8 cellular contexts compared by ENCODE assay signal in genomic region chr19:10544242-10544752, GRCh38. TPM values are rescaled to one million over a fixed set of nuclear protein-coding genes. Genes with fewer than 3 reads are reported as not detected.
DNase-seq lines count a peak whose midpoint lies in the region; ATAC-seq and TF ChIP-seq lines count a peak whose summit lies in the region.

No MANE protein-coding gene starts in this region.

- POLR2A ChIA-PET in WTC11 (lab: Charles Lee), result no interaction called here

- H3K27me3 Mint-ChIP-seq in HFFc6 (ENCODE audit: insufficient read depth), result peaks cover 5% of the 10 kb centered on the region
- peaks cover 2% of the 10 kb centered on the region; the same call in 1 of the 2 replicates for H3K27me3 Mint-ChIP-seq in WTC11 (ENCODE audit: low read depth)

- no peaks in the 10 kb centered on the region for H3K36me3 ChIP-seq in parathyroid adenoma (ENCODE audit: control insufficient read depth, insufficient read depth, low read length)

- H3K27ac Mint-ChIP-seq in HFFc6 (peak overlapping the region; percentile 72), WTC11 (peak overlapping the region; percentile 65; the same call in 1 of the 2 replicates)

- H2AFZ ChIP-seq in parathyroid adenoma, result peak overlapping the region; percentile 95

- peaks cover 8% of the 10 kb centered on the region for H3K4me1 Mint-ChIP-seq in HFFc6 (ENCODE audit: low read depth)
- H3K4me1 Mint-ChIP-seq in WTC11, result peaks cover 4% of the 10 kb centered on the region; the same call in 1 of the 2 replicates

- H3K4me2 ChIP-seq in parathyroid adenoma (ENCODE audit: low read length), result peak overlapping the region; percentile 94

- H3K36me3 Mint-ChIP-seq in HFFc6 (ENCODE audit: low read depth), result no peaks in the 10 kb centered on the region; the same call in 1 of the 2 replicates
- peaks cover 18% of the 10 kb centered on the region for H3K36me3 Mint-ChIP-seq in WTC11

- TF ChIP-seq CTCF in HFFc6 (IDR thresholded peaks at IDR 0.05), result no peak
- no peak for TF ChIP-seq CTCF in WTC11 (IDR thresholded peaks at IDR 0.05)
- TF ChIP-seq CTCF in fibroblast of the aortic adventitia (IDR thresholded peaks at IDR 0.05; ENCODE audit: insufficient read depth, low read length), result no peak
- no peak for TF ChIP-seq CTCF in parathyroid adenoma (IDR thresholded peaks at IDR 0.05)

- no peaks in the 10 kb centered on the region for H3K9me3 ChIP-seq in parathyroid adenoma (ENCODE audit: control insufficient read depth, low read length)

- ATAC-seq in WTC11 (no peak), HG02870 (IDR thresholded peaks at IDR 0.05; ENCODE audit: unreplicated experiment) (no peak), HG02763 (IDR thresholded peaks at IDR 0.05; ENCODE audit: unreplicated experiment) (no peak)

- H3K4me3 Mint-ChIP-seq in HFFc6 (peak overlapping the region; percentile 93), WTC11 (peak overlapping the region; percentile 83)

- H3K27me3 ChIP-seq in parathyroid adenoma (ENCODE audit: control insufficient read depth, insufficient read depth, low read length), result no peaks in the 10 kb centered on the region

- peaks cover 13% of the 10 kb centered on the region for H3K79me2 ChIP-seq in parathyroid adenoma

- H3K27ac ChIP-seq in parathyroid adenoma, result peak overlapping the region; percentile 88

- peak; percentile 37 for DNase-seq in COLO668 (lab: John Stamatoyannopoulos, UW; ENCODE audit: unreplicated experiment)
- DNase-seq in HFFc6, result no peak
- no peak for DNase-seq in WTC11 (ENCODE audit: low spot score)
- DNase-seq in fibroblast of the aortic adventitia (ENCODE audit: low read depth), result no peak
- no peak for DNase-seq in HPDE6-E6E7 (ENCODE audit: extremely low spot score)

- H3K9me3 Mint-ChIP-seq in HFFc6 (no peaks in the 10 kb centered on the region), WTC11 (no peaks in the 10 kb centered on the region)

- H3K4me3 ChIP-seq in fibroblast of the aortic adventitia (ENCODE audit: low read depth, low read length), result peak overlapping the region; percentile 81
- H3K4me3 ChIP-seq in parathyroid adenoma (ENCODE audit: low read depth, low read length), result peak overlapping the region; percentile 79

- CTCF ChIA-PET in WTC11 (lab: Charles Lee), result interaction anchor here (5.8 kb wide), 1 partner anchor 156 kb away, joined by 51 read pairs; the partner anchor contains the start of gene QTRT1

- H3K4me1 ChIP-seq in parathyroid adenoma, result peaks cover 7% of the 10 kb centered on the region

- H3K9ac ChIP-seq in parathyroid adenoma, result peak overlapping the region; percentile 91

TF ChIP-seq in WTC11, 78 proteins besides CTCF, POLR2A, EP300 and RAD21:
- TF ChIP-seq ZNF512 (CRISPR knock-in tag; IDR thresholded peaks at IDR 0.05; ENCODE audit: borderline replicate concordance) (no peak), ATF3 (CRISPR knock-in tag; conservative IDR thresholded peaks at IDR 0.05) (no peak), SOX15 (CRISPR knock-in tag; IDR thresholded peaks at IDR 0.05) (no peak), ESRRA (CRISPR knock-in tag; IDR thresholded peaks at IDR 0.05; ENCODE audit: borderline replicate concordance) (peak; percentile 96), GTF2I (CRISPR knock-in tag; conservative IDR thresholded peaks at IDR 0.05) (peak; percentile 84; the same call in 1 of the 2 replicates), FOXJ3 (CRISPR knock-in tag; IDR thresholded peaks at IDR 0.05; ENCODE audit: borderline replicate concordance) (no peak), MYBL2 (CRISPR knock-in tag; IDR thresholded peaks at IDR 0.05) (no peak), ELF4 (CRISPR knock-in tag; IDR thresholded peaks at IDR 0.05; ENCODE audit: low read depth) (no peak), FOXK1 (CRISPR knock-in tag; IDR thresholded peaks at IDR 0.05) (0 out of 2 replicates have a peak, but pooled peaks have one; percentile 11), EMX1 (CRISPR knock-in tag; IDR thresholded peaks at IDR 0.05) (no peak), ZNF396 (CRISPR knock-in tag; IDR thresholded peaks at IDR 0.05; ENCODE audit: borderline replicate concordance) (no peak)
TF ChIP-seq in WTC11: peak in this region for 3.

RNA-seq across cellular contexts. Expression of gene ATG4D, which starts 0.6 kb away (rescaled TPM):
- total RNA-seq in HFFc6 (2021; fragmentation: NEBNext Ultra II Directional; extraction: Animal tissue kit (Norgen Biotek cat#: 25700)), result 10 to 100 TPM; 19.4 to 24.5 (median 22.5) TPM
- total RNA-seq in WTC11 (2021) (50.3 to 59.4 TPM (median 53.8 TPM) in 3 replicates), fibroblast of the aortic adventitia (ENCODE audit: low replicate concordance) (6.3 and 11.4 TPM in 2 replicates)

RNA-seq across cellular contexts. Expression of gene KRI1, which starts 21.5 kb away (rescaled TPM):
- total RNA-seq in HFFc6 (2021; fragmentation: NEBNext Ultra II Directional; extraction: Animal tissue kit (Norgen Biotek cat#: 25700)), result 10 to 100 TPM; 12.8 to 20.2 (median 17.5) TPM
- total RNA-seq in WTC11 (2021) (43.6 to 50.9 TPM (median 49.3 TPM) in 3 replicates), fibroblast of the aortic adventitia (ENCODE audit: low replicate concordance) (11.1 and 25.0 TPM in 2 replicates)

RNA-seq across cellular contexts. Expression of gene CDKN2D, which starts 24.5 kb away (rescaled TPM):
- total RNA-seq in HFFc6 (2021; fragmentation: NEBNext Ultra II Directional; extraction: Animal tissue kit (Norgen Biotek cat#: 25700)), result 10 to 100 TPM in 5 of 6 experiments, 1 to 10 TPM in 1; 8.0 to 14.7 (median 13.2) TPM
- total RNA-seq in WTC11 (2021) (2.1 to 3.3 TPM (median 2.5 TPM) in 3 replicates), fibroblast of the aortic adventitia (ENCODE audit: low replicate concordance) (3.8 and 9.2 TPM in 2 replicates)

RNA-seq across cellular contexts. Expression of gene S1PR5, which starts 27.1 kb away (rescaled TPM):
- total RNA-seq in HFFc6 (2021; fragmentation: NEBNext Ultra II Directional; extraction: Animal tissue kit (Norgen Biotek cat#: 25700)), result 1 to 10 TPM; 1.9 to 2.6 (median 2.4) TPM
- total RNA-seq in WTC11 (2021) (3.8 to 5.4 TPM (median 4.1 TPM) in 3 replicates), fibroblast of the aortic adventitia (ENCODE audit: low replicate concordance) (0.27 and 0.41 TPM in 2 replicates)

RNA-seq across cellular contexts. Expression of gene KEAP1, which starts 41.1 kb away (rescaled TPM):
- 10 to 100 TPM; 58.9 to 77.1 (median 67.2) TPM for total RNA-seq in HFFc6 (2021; fragmentation: NEBNext Ultra II Directional; extraction: Animal tissue kit (Norgen Biotek cat#: 25700))
- total RNA-seq in WTC11 (2021) (65.1 to 74.9 TPM (median 68.7 TPM) in 3 replicates), fibroblast of the aortic adventitia (ENCODE audit: low replicate concordance) (62.5 and 130 TPM in 2 replicates)
